In the genomic region with DNA sequence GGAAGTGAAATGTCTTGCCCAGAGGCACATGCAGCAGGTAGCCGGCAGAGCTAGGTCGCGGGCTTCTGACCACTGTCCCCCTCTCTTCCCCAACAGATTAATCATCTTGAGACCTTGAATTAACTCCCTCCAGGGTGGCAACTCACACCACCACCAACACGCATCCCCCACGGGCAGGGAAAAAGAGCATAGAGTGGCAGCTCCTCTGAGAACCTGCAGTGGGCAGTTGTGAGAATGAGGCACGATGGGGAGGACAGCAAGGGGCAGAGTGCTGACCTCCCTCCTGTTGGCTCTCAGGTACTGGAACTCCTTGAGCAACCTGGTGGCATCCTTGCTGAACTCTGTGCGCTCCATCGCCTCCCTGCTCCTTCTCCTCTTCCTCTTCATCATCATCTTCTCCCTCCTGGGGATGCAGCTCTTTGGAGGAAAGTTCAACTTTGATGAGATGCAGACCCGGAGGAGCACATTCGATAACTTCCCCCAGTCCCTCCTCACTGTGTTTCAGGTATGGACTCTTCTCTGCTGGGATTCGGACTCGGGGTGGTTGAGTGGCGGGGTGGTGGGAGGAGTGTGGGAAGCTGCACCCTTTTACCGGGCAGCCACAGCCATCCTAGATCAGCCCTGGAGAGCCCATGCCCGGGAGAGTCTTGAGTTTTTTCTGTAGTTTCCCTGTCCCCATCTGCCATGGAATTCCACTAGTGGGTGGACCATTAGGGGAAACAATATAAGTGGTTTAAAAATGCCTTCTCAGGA, we compare ENCODE assay signal across 17 cellular contexts.
"Had no signal": no experiment of that assay in that cellular context is flagged by ENCODE, and none has a peak within 500 bp of the region (broad histone marks: within the 10 kb centered on the region; RNA-seq: fewer than 3 reads in every experiment).

No MANE protein-coding gene starts in this region.

- ATAC-seq: left cardiac atrium; mucosa of descending colon; naive thymus-derived CD8-positive, alpha-beta T cell; right cardiac atrium; stimulated activated naive CD8-positive, alpha-beta T cell treated with anti-CD3 and anti-CD28 coated beads, Interleukin-15, Interleukin-2, amounts not matched to agents 100 U/mL and 50 U/mL, for 24 hours had no signal

- DNase-seq: effector CD4-positive, alpha-beta T cell; foreskin melanocyte; kidney; left cardiac atrium; mucosa of descending colon; naive thymus-derived CD8-positive, alpha-beta T cell; ovary; right cardiac atrium; stimulated activated CD4-positive, alpha-beta T cell treated with anti-CD3 and anti-CD28 coated beads, Interleukin-4, amount 100 ng/mL, for 1 hour; stimulated activated CD8-positive, alpha-beta memory T cell treated with anti-CD3 and anti-CD28 coated beads, Interleukin-4, amount 100 ng/mL, for 48 hours; stimulated activated naive CD8-positive, alpha-beta T cell treated with anti-CD3 and anti-CD28 coated beads, Interleukin-15, Interleukin-2, amounts not matched to agents 100 U/mL and 50 U/mL, for 24 hours had no signal

- H3K4me3 ChIP-seq: coronary artery, hepatocyte, mucosa of descending colon, ovary, smooth muscle cell, suprapubic skin, thyroid gland, vagina had no signal

- H3K36me3 ChIP-seq: ovary, suprapubic skin, thyroid gland, vagina had no signal

- H3K4me2 ChIP-seq: hepatocyte, smooth muscle cell had no signal

- H3K9me3 ChIP-seq: mucosa of descending colon, ovary, suprapubic skin, thyroid gland, vagina had no signal

- H3K27me3 ChIP-seq: ovary, thyroid gland, vagina had no signal

- H3K27ac ChIP-seq: hepatocyte, ovary, suprapubic skin, thyroid gland, vagina had no signal

- H2AFZ ChIP-seq: hepatocyte had no signal
